Comparison of ENCODE assay signal across 8 cellular contexts in genomic region chr11:65918211-65919150, GRCh38. TPM values are rescaled to one million over a fixed set of nuclear protein-coding genes. Genes with fewer than 3 reads are reported as not detected.
A peak's percentile ranks its signal among the peaks of the same experiment; 100 is the strongest.
DNase-seq lines count a peak whose midpoint lies in the region; ATAC-seq and TF ChIP-seq lines count a peak whose summit lies in the region.

C11orf68 (minus strand) TSS chr11:65919062; CDS start chr11:65919031, 31 bp downstream.

- H3K27me3 ChIP-seq in AG04450 (ENCODE audit: control insufficient read depth, insufficient read depth, low read length) (no peaks in the 10 kb centered on the region), endocrine pancreas (ENCODE audit: control insufficient read depth, insufficient read depth, low read length) (no peaks in the 10 kb centered on the region), mucosa of rectum (ENCODE audit: control insufficient read depth in 2 of 2, insufficient read depth in 2 of 2, low read length in 2 of 2) (no peaks in the 10 kb centered on the region), aorta (ENCODE audit: control insufficient read depth in 1 of 2, insufficient read depth in 2 of 2, low read length in 1 of 2) (no peaks in the 10 kb centered on the region)

- peak within 1 kb of the TSS; percentile 94 for H3K4me3 ChIP-seq in AG04450 (ENCODE audit: low read depth, low read length)
- H3K4me3 ChIP-seq in endocrine pancreas (ENCODE audit: control insufficient read depth, insufficient read depth, low read length), result peak within 1 kb of the TSS; percentile 57
- H3K4me3 ChIP-seq in mucosa of rectum (ENCODE audit: low read length in 2 of 2), result peak within 1 kb of the TSS; percentile 79 to 91
- H3K4me3 ChIP-seq in aorta (ENCODE audit: low read length in 2 of 2), result peak within 1 kb of the TSS; percentile 68 to 89

- POLR2A ChIA-PET in AG04450 (lab: Yijun Ruan, JAX), result interaction anchor here (1.0 to 4.9 kb wide), 4 partner anchors 18 to 28 kb away, joined by 4 to 124 read pairs (median 6); partner anchors contain the start of genes CCDC85B, FIBP and FOSL1

- no peak for DNase-seq in AG04450 (ENCODE audit: low read depth, low spot score)
- peak; percentile 52 for DNase-seq in RPMI7951 (ENCODE audit: low read depth)
- peak in 1 of 2 donors; percentile 66 for DNase-seq in aorta
- no peak for DNase-seq in middle frontal gyrus (ENCODE audit: extremely low spot score, low spot score)

- no peak for TF ChIP-seq CTCF in AG04450 (IDR thresholded peaks at IDR 0.05; ENCODE audit: low read depth, low read length)

- no peaks in the 10 kb centered on the region for H3K36me3 ChIP-seq in endocrine pancreas (ENCODE audit: control insufficient read depth, insufficient read depth, low read length)
- H3K36me3 ChIP-seq in mucosa of rectum (ENCODE audit: control insufficient read depth in 2 of 2, insufficient read depth in 2 of 2, low read length in 2 of 2), result peaks cover 8 to 10% of the 10 kb centered on the region in 2 donors
- H3K36me3 ChIP-seq in aorta (ENCODE audit: control insufficient read depth in 1 of 2, insufficient read depth in 2 of 2, low read length in 1 of 2), result no peaks in the 10 kb centered on the region

- peak within 1 kb of the TSS; percentile 82 for H3K9ac ChIP-seq in endocrine pancreas (ENCODE audit: control insufficient read depth, insufficient read depth, low read length)
- peak within 1 kb of the TSS; percentile 92 for H3K9ac ChIP-seq in mucosa of rectum (ENCODE audit: low read depth in 1 of 2, low read length in 2 of 2)

- WGBS in aorta, 2 donors, result 3 to 4% methylated on average over 71 to 78 of the region's 78 CpGs

- peak; percentile 73 for TF ChIP-seq POLR2A in GM18526 (IDR thresholded peaks at IDR 0.05; ENCODE audit: extremely low read depth, insufficient read length)

- ATAC-seq in HG02981 (IDR thresholded peaks at IDR 0.05; ENCODE audit: unreplicated experiment), result peak; percentile 55
- no peak for ATAC-seq in aorta (ENCODE audit: low FRiP score)

- H3K4me1 ChIP-seq in endocrine pancreas (ENCODE audit: control insufficient read depth, insufficient read depth, low read length) (no peaks in the 10 kb centered on the region), mucosa of rectum (ENCODE audit: control insufficient read depth in 2 of 2, insufficient read depth in 2 of 2, low read length in 2 of 2) (peaks cover 34 to 35% of the 10 kb centered on the region in 2 donors), aorta (ENCODE audit: control insufficient read depth in 1 of 2, insufficient read depth in 2 of 2, low read length in 2 of 2) (peaks cover 0 to 1% of the 10 kb centered on the region in 2 donors)

- CTCF ChIA-PET in AG04450 (lab: Charles Lee), result interaction anchor here (1.1 kb wide), 1 partner anchor 30 kb away, joined by 7 read pairs; the partner anchor contains the start of gene FIBP

- H3K9me3 ChIP-seq in AG04450 (ENCODE audit: control insufficient read depth, insufficient read depth, low read length) (peaks cover 11% of the 10 kb centered on the region; the same call in 1 of the 2 replicates), endocrine pancreas (ENCODE audit: control insufficient read depth, low read length) (no peaks in the 10 kb centered on the region), mucosa of rectum (ENCODE audit: control insufficient read depth in 2 of 2, low read length in 2 of 2) (no peaks in the 10 kb centered on the region), aorta (ENCODE audit: control insufficient read depth, low read length) (no peaks in the 10 kb centered on the region)

- H3K27ac ChIP-seq in AG04450 (ENCODE audit: low read depth, low read length) (peak within 1 kb of the TSS; percentile 93), mucosa of rectum (ENCODE audit: low read depth in 2 of 2, low read length in 2 of 2) (peak within 1 kb of the TSS; percentile 82 to 85), aorta (ENCODE audit: low read depth in 1 of 2, low read length in 2 of 2) (peak within 1 kb of the TSS; percentile 83 to 91)

- intact Hi-C loops in aorta (cut with DNase I), result loop anchor here in 1 of 2 donors (1.0 to 2.0 kb wide), 3 partner anchors 30 to 60 kb away; partner anchors contain the start of genes CFL1, FIBP and SART1

RNA-seq across cellular contexts. Expression of gene C11orf68, which starts in this region (rescaled TPM):
- polyA plus RNA-seq in AG04450 (2011; rRNA removed) (32.9 and 52.2 TPM in 2 replicates), aorta (10 to 100 TPM; 34.9 to 55.3 TPM)
- 34.1 and 50.1 TPM in 2 replicates for polyA minus RNA-seq in AG04450 (2011; rRNA and poly(A)+ RNA removed)
- 31.1 and 37.5 TPM in 2 replicates for total RNA-seq in RPMI7951 (2014; rRNA removed; shearing (Covaris generic))
- total RNA-seq in aorta, result 10 to 100 TPM; 45.6 to 47.3 TPM
